Comparison of ENCODE assay signal across 18 cellular contexts in genomic region chr11:134658481-134659080, GRCh38.
"Had no signal": no experiment of that assay in that cellular context is flagged by ENCODE, and none has a peak within 500 bp of the region (broad histone marks: within the 10 kb centered on the region; RNA-seq: fewer than 3 reads in every experiment).

No MANE protein-coding gene starts in this region.

- H3K4me1 ChIP-seq: body of pancreas, prostate gland, tibial artery had no signal

- H3K27ac ChIP-seq: body of pancreas, prostate gland, SK-N-MC, tibial artery had no signal

- H3K27me3 ChIP-seq: body of pancreas had no signal

- H3K4me3 Mint-ChIP-seq: activated CD8-positive, alpha-beta memory T cell treated with anti-CD3 and anti-CD28 coated beads, Interleukin-2, amount 10 ng/mL, durations not matched to agents 7 days and 5 days; activated naive CD8-positive, alpha-beta T cell treated with anti-CD3 and anti-CD28 coated beads for 36 hours; activated T-cell treated with anti-CD3 and anti-CD28 coated beads, Interleukin-2, amount 50 U/mL, for 4 hours; naive thymus-derived CD4-positive, alpha-beta T cell; T-cell had no signal

- H3K27ac Mint-ChIP-seq: activated CD8-positive, alpha-beta memory T cell treated with anti-CD3 and anti-CD28 coated beads, Interleukin-2, amount 10 ng/mL, durations not matched to agents 7 days and 5 days; activated naive CD8-positive, alpha-beta T cell treated with anti-CD3 and anti-CD28 coated beads for 36 hours; naive thymus-derived CD4-positive, alpha-beta T cell; T-cell had no signal

- H3K36me3 Mint-ChIP-seq: activated CD8-positive, alpha-beta memory T cell treated with anti-CD3 and anti-CD28 coated beads, Interleukin-2, amount 10 ng/mL, durations not matched to agents 7 days and 5 days had no signal

- DNase-seq: activated CD4-positive, alpha-beta T cell treated with anti-CD3 and anti-CD28 coated beads, Interleukin-2, amount 50 U/mL, for 1 hour; activated CD8-positive, alpha-beta memory T cell treated with anti-CD3 and anti-CD28 coated beads, Interleukin-2, amount 10 ng/mL, durations not matched to agents 7 days and 5 days; activated naive CD8-positive, alpha-beta T cell treated with anti-CD3 and anti-CD28 coated beads for 36 hours; activated T-cell treated with anti-CD3 and anti-CD28 coated beads, Interleukin-2, amount 50 U/mL, for 4 hours; amygdala; body of pancreas; central memory CD4-positive, alpha-beta T cell; cortex of kidney; effector memory CD4-positive, alpha-beta T cell; foreskin melanocyte; naive thymus-derived CD4-positive, alpha-beta T cell; nucleus accumbens; stimulated activated CD4-positive, alpha-beta T cell treated with anti-CD3 and anti-CD28 coated beads, Interleukin-1b, Interleukin-23, amount 100 ng/mL, for 48 hours; T-helper 9 cell had no signal

- ATAC-seq: activated CD8-positive, alpha-beta memory T cell treated with anti-CD3 and anti-CD28 coated beads, Interleukin-2, amount 10 ng/mL, durations not matched to agents 7 days and 5 days; activated T-cell treated with anti-CD3 and anti-CD28 coated beads, Interleukin-2, amount 50 U/mL, for 4 hours; body of pancreas; T-cell had no signal

- H3K4me3 ChIP-seq: body of pancreas, prostate gland, SK-N-MC, tibial artery had no signal

- H3K9me3 ChIP-seq: body of pancreas, prostate gland, tibial artery had no signal

- H3K36me3 ChIP-seq: prostate gland, tibial artery had no signal
